Comparison of ENCODE assay signal across 18 cellular contexts in the genomic region with DNA sequence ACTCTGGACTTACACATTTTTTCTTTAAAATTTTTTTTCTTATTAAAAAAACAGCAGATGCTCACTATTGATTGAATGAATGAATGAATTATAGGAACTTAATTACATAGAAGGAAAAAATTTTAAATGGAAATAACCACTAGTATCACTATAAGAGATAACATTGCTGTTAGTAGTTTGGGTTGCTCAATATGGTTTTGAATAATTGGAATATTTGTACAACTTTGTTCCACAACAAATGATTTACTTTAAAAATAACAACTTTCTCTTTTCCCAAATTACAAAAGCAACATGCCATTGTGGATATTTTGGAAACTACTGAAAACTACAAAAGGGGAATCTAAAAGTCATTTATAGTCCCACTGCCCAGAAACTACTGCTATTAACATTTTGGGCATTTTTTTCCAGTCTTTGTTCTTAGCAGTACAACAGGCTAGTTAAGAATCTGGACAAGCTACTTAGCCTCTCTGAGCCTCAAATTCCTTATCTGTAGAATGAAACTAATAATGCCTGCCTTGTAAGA.
DNase-seq lines count a peak whose midpoint lies in the region; ATAC-seq, FAIRE-seq and TF ChIP-seq lines count a peak whose summit lies in the region.
"Had no signal": no experiment of that assay in that cellular context is flagged by ENCODE, and none has a peak within 500 bp of the region (broad histone marks: within the 10 kb centered on the region; RNA-seq: fewer than 3 reads in every experiment).

No MANE protein-coding gene starts in this region.

- H3K9ac ChIP-seq in IMR-90 (ENCODE audit: low read depth, low read length), result no peak overlapping the region
- H3K9ac ChIP-seq: BLaER1 treated with 17β-estradiol and CSF1 and Interleukin-3, amounts not matched to agents 10 nM and 100 nM had no signal

- no peak overlapping the region for H4K91ac ChIP-seq in IMR-90 (ENCODE audit: insufficient read depth, low read depth, low read length)

- CTCF ChIA-PET in IMR-90 (lab: Yijun Ruan, JAX), result no interaction called here

- H2BK120ac ChIP-seq in IMR-90 (ENCODE audit: low read depth, low read length), result no peak overlapping the region

- H2BK15ac ChIP-seq in IMR-90 (ENCODE audit: low read depth, low read length), result no peak overlapping the region

- POLR2A ChIA-PET in IMR-90 (lab: Charles Lee; ENCODE audit: unreplicated experiment), result no interaction called here

- no peak overlapping the region for H3K4me2 ChIP-seq in IMR-90 (ENCODE audit: low read depth, low read length)
- H3K4me2 ChIP-seq: A549; BLaER1 treated with 17β-estradiol and CSF1 and Interleukin-3, amounts not matched to agents 10 nM and 100 nM had no signal

- no peak overlapping the region for H2AK5ac ChIP-seq in IMR-90 (ENCODE audit: low read depth, low read length)

- no peak overlapping the region for H3K4ac ChIP-seq in IMR-90 (ENCODE audit: low read depth, low read length)

- no peak overlapping the region for H2BK20ac ChIP-seq in IMR-90 (ENCODE audit: low read depth, low read length)

- no peak for TF ChIP-seq CTCF in IMR-90 (conservative IDR thresholded peaks at IDR 0.05; ENCODE audit: low read depth, low read length)
- TF ChIP-seq CTCF in GM13977 (IDR thresholded peaks at IDR 0.05; ENCODE audit: extremely low read depth, insufficient read depth, missing control alignments), result no peak
- TF ChIP-seq CTCF in spleen (IDR thresholded peaks at IDR 0.05 in 8 of 11, conservative IDR thresholded peaks at IDR 0.05 in 3 of 11), result no peak

- H3K36me3 ChIP-seq in IMR-90 (ENCODE audit: control insufficient read depth, insufficient read depth, low read length) (no peaks in the 10 kb centered on the region), spleen (no peaks in the 10 kb centered on the region)
- H3K36me3 ChIP-seq: HAP-1 had no signal

- peak; percentile 94 for FAIRE-seq in endometrium (lab: Jason Lieb, UNC)
- FAIRE-seq in GM12891 (lab: Jason Lieb, UNC), result no peak
- FAIRE-seq: A549, H1, HepG2 had no signal

- no peak overlapping the region for H3K23ac ChIP-seq in IMR-90 (ENCODE audit: low read depth, low read length)

- H2BK5ac ChIP-seq in IMR-90 (ENCODE audit: low read depth, low read length, poor library complexity, severe bottlenecking), result no peak overlapping the region

- TF ChIP-seq RAD21 in IMR-90 (IDR thresholded peaks at IDR 0.05; ENCODE audit: low read length), result no peak

- H3K4me1 ChIP-seq in IMR-90 (ENCODE audit: control insufficient read depth, insufficient read depth, low read length), result peaks cover 3% of the 10 kb centered on the region; the same call in 1 of the 2 replicates
- H3K4me1 ChIP-seq in spleen, result peaks cover 0 to 16% (median 5%) of the 10 kb centered on the region in 6 donors
- H3K4me1 ChIP-seq: A549 had no signal

- no peaks in the 10 kb centered on the region for H3K27me3 ChIP-seq in IMR-90 (ENCODE audit: control insufficient read depth, insufficient read depth, low read length)
- no peaks in the 10 kb centered on the region for H3K27me3 ChIP-seq in spleen (replicated peaks in 1 of 7)
- H3K27me3 ChIP-seq: BLaER1 treated with 17β-estradiol and CSF1 and Interleukin-3, amounts not matched to agents 10 nM and 100 nM had no signal

- no peak overlapping the region for H2AFZ ChIP-seq in IMR-90 (replicated peaks; ENCODE audit: low read length, poor library complexity)

- intact Hi-C loops in IMR-90 (cut with micrococcal nuclease), result no loop called here
- intact Hi-C loops in sciatic nerve (cut with DNase I), result no loop called here
- intact Hi-C loops in spleen (cut with DNase I; ENCODE audit: low total_unique reads), result no loop called here

- H3K9me1 ChIP-seq in IMR-90 (ENCODE audit: insufficient read depth, low read length), result peaks cover 5% of the 10 kb centered on the region; the same call in 1 of the 2 replicates

- H3K9me3 ChIP-seq in IMR-90 (ENCODE audit: control insufficient read depth, insufficient read depth, low read length) (no peaks in the 10 kb centered on the region), spleen (no peaks in the 10 kb centered on the region)
- H3K9me3 ChIP-seq: A549, HAP-1 had no signal

- in situ Hi-C loops in IMR-90 (cut with MboI; ENCODE audit: low sequenced_read_pairs), result no loop called here
- in situ Hi-C loops in GM13977 (cut with MboI; ENCODE audit: low pct_unique_long_range_greater_than_20kb, low sequenced_read_pairs, unreplicated experiment), result no loop called here

- peaks cover 6 to 12% of the 10 kb centered on the region in 2 experiments; a peak in 3 of 4 replicates for H3K79me1 ChIP-seq in IMR-90 (ENCODE audit: low read depth in 1 of 2, low read length in 2 of 2)

- H3K14ac ChIP-seq in IMR-90 (replicated peaks; ENCODE audit: low read depth, low read length), result no peak overlapping the region

- H3K27ac ChIP-seq in IMR-90 (ENCODE audit: insufficient read depth, low read length) (no peak overlapping the region), spleen (no peak overlapping the region)
- H3K27ac ChIP-seq: A549; BLaER1 treated with 17β-estradiol and CSF1 and Interleukin-3, amounts not matched to agents 10 nM and 100 nM had no signal

- BruUV-seq in IMR-90 (replicated peaks; lab: Mats Ljungman, UMichigan), result no TSS peak

- H3K56ac ChIP-seq in IMR-90 (ENCODE audit: extremely low read depth, insufficient read depth, low read length), result no peak overlapping the region

- no peak for ATAC-seq in IMR-90 (ENCODE audit: low read depth)
- ATAC-seq in sciatic nerve, result peak; percentile 15
- ATAC-seq: A549; CD8-positive, alpha-beta T cell; HepG2 had no signal

- DNase-seq in IMR-90 (no peak), sciatic nerve (ENCODE audit: low spot score) (no peak), GM13977 (ENCODE audit: low spot score) (no peak), T-helper 9 cell (no peak), GM12891 (ENCODE audit: insufficient read length, low spot score) (no peak), spleen (no peak)
- DNase-seq: Calu3; CD8-positive, alpha-beta T cell; DMS 273 treated with DMSO at 0.1 percent for 48 hours; DMS53; GDM1; KG1 had no signal

- H4K20me1 ChIP-seq in IMR-90 (ENCODE audit: insufficient read depth, low read length), result no peaks in the 10 kb centered on the region

- H2AK9ac ChIP-seq in IMR-90 (replicated peaks; ENCODE audit: low read depth, low read length, poor library complexity), result no peak overlapping the region

- dilution Hi-C loops in IMR-90 (cut with HindIII; ENCODE audit: low sequenced_read_pairs, unreplicated experiment), result no loop called here

- no peak overlapping the region for H4K8ac ChIP-seq in IMR-90 (ENCODE audit: low read depth in 2 of 2, low read length in 2 of 2)

- TF ChIP-seq POLR2A in IMR-90 (IDR thresholded peaks at IDR 0.05; ENCODE audit: low read depth, low read length) (no peak), GM12891 (IDR thresholded peaks at IDR 0.05; ENCODE audit: low read depth, low read length) (no peak), spleen (IDR thresholded peaks at IDR 0.05) (no peak)

- H3K4me3 ChIP-seq in IMR-90 (ENCODE audit: insufficient read depth, low read depth, low read length), result no peak overlapping the region
- H3K4me3 ChIP-seq in spleen, result no peak overlapping the region
- H3K4me3 ChIP-seq: A549; BLaER1 treated with 17β-estradiol and CSF1 and Interleukin-3, amounts not matched to agents 10 nM and 100 nM; HAP-1 had no signal

- no peak overlapping the region for H4K5ac ChIP-seq in IMR-90 (ENCODE audit: low read depth, low read length)

- no peak overlapping the region for H3K18ac ChIP-seq in IMR-90 (ENCODE audit: low read depth, low read length)

TF ChIP-seq in IMR-90, 13 proteins besides CTCF, POLR2A, EP300 and RAD21:
- TF ChIP-seq CEBPB (IDR thresholded peaks at IDR 0.05; ENCODE audit: low read depth, low read length) (0 out of 2 replicates have a peak, but pooled peaks have one; percentile 17), SMC3 (IDR thresholded peaks at IDR 0.05; ENCODE audit: low read depth, low read length) (no peak)

TF ChIP-seq in GM12891, 5 proteins besides CTCF, POLR2A, EP300 and RAD21:
- no peak for TF ChIP-seq POLR2AphosphoS5 (IDR thresholded peaks at IDR 0.05; ENCODE audit: low read depth, low read length)
- TF ChIP-seq PAX5 (IDR thresholded peaks at IDR 0.05; ENCODE audit: insufficient read depth, low read length, severe bottlenecking), result no peak
- no peak for TF ChIP-seq POU2F2 (IDR thresholded peaks at IDR 0.05; ENCODE audit: low read depth, low read length)
- TF ChIP-seq SPI1 (IDR thresholded peaks at IDR 0.05; ENCODE audit: low read depth, low read length), result no peak
- TF ChIP-seq TAF1 (IDR thresholded peaks at IDR 0.05; ENCODE audit: low read depth, low read length), result no peak
TF ChIP-seq in GM12891: peak in this region for 0.
